8 cellular contexts compared by ENCODE assay signal in the genomic region with DNA sequence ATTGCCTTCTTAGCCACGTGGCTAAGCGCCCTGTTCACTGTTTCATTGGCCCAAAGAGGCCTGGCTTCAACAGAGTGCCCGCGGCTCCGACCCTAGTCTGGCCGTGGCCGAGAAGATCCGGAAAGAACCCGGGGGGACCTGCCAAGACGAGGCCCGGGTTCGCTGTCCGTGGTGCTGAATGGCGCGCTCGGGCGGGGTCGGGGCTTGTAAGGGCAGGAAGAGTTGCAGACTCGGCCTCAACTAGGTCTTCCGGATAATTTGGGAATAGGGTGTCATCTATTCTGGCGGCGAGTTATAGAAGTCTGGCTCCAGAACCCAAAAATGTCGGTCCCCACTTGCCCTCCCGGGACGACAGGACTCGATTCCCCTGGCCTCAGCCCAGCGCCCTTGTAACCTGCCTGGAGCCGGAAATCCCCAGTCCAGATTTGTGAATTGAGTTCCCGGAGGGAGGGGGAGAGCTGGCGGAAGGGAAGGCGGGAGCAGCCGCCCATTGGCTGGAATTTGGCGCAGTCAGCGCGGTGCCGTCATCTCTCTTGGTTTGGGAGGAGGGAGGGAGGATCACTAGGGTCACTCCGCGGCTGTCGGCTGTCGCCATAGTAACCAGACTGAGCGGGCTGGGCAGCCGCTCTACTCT. TPM values are rescaled to one million over a fixed set of nuclear protein-coding genes. Genes with fewer than 3 reads are reported as not detected.
A peak's percentile ranks its signal among the peaks of the same experiment; 100 is the strongest.
DNase-seq lines count a peak whose midpoint lies in the region; ATAC-seq and TF ChIP-seq lines count a peak whose summit lies in the region.

No MANE protein-coding gene starts in this region.

- peaks cover 0 to 7% (median 0%) of the 10 kb centered on the region in 3 donors for H3K36me3 Mint-ChIP-seq in CD8-positive, alpha-beta memory T cell

- peaks cover 0 to 6% (median 0%) of the 10 kb centered on the region in 5 donors for H3K9me3 Mint-ChIP-seq in CD8-positive, alpha-beta memory T cell

- H3K27ac Mint-ChIP-seq in CD8-positive, alpha-beta memory T cell, result no peak overlapping the region

- H3F3A ChIP-seq in SK-N-SH (replicated peaks; ENCODE audit: insufficient read depth), result peaks cover 5% of the 10 kb centered on the region

- no peaks in the 10 kb centered on the region for H3K36me3 ChIP-seq in CD8-positive, alpha-beta memory T cell (ENCODE audit: insufficient read depth, low read length)
- H3K36me3 ChIP-seq in MG63 (no peaks in the 10 kb centered on the region), SK-N-SH (replicated peaks in 1 of 2; ENCODE audit: control insufficient read depth in 1 of 2, insufficient read depth in 2 of 2, low read length in 1 of 2) (no peaks in the 10 kb centered on the region), brain microvascular endothelial cell (replicated peaks) (no peaks in the 10 kb centered on the region), OCI-LY7 (ENCODE audit: insufficient read depth, low read length) (no peaks in the 10 kb centered on the region)

- 2% methylated on average over 37 of the region's 42 CpGs for WGBS in SK-N-SH (ENCODE audit: low lambda C conversion rate)

- no peak for ATAC-seq in GM18511 (IDR thresholded peaks at IDR 0.05; ENCODE audit: unreplicated experiment)

- TF ChIP-seq CTCF in SK-N-SH (IDR thresholded peaks at IDR 0.05) (no peak), brain microvascular endothelial cell (IDR thresholded peaks at IDR 0.05; ENCODE audit: low read depth, low read length, missing control alignments) (no peak), OCI-LY7 (conservative IDR thresholded peaks at IDR 0.05; ENCODE audit: low read length) (no peak)

- peaks cover 11% of the 10 kb centered on the region for H3K4me1 ChIP-seq in CD8-positive, alpha-beta memory T cell (ENCODE audit: insufficient read depth, low read length)
- H3K4me1 ChIP-seq in SK-N-SH (ENCODE audit: control insufficient read depth in 1 of 2, insufficient read depth in 2 of 2, low read depth in 1 of 2, low read length in 1 of 2), result peaks cover 8 to 39% of the 10 kb centered on the region in 2 experiments; a peak in 2 of 4 replicates
- H3K4me1 ChIP-seq in OCI-LY7 (ENCODE audit: insufficient read depth, low read length, poor library complexity, severe bottlenecking), result peaks cover 6% of the 10 kb centered on the region

- H3K4me1 Mint-ChIP-seq in CD8-positive, alpha-beta memory T cell, result peaks cover 12 to 37% (median 18%) of the 10 kb centered on the region in 3 donors

- no peak overlapping the region for H3K27ac ChIP-seq in CD8-positive, alpha-beta memory T cell (ENCODE audit: low read depth, low read length)
- H3K27ac ChIP-seq in SK-N-SH (ENCODE audit: low read depth in 2 of 2, low read length in 1 of 2) (peak overlapping the region in 1 of 2 experiments; percentile 99; a peak in 2 of 4 replicates), brain microvascular endothelial cell (no peak overlapping the region), OCI-LY7 (ENCODE audit: low read depth, low read length, poor library complexity, severe bottlenecking) (no peak overlapping the region)

- H4K20me1 ChIP-seq in SK-N-SH (ENCODE audit: insufficient read depth) (no peaks in the 10 kb centered on the region), OCI-LY7 (ENCODE audit: insufficient read depth, low read length) (no peaks in the 10 kb centered on the region)

- peaks cover 69 to 73% of the 10 kb centered on the region in 2 donors for H3K27me3 Mint-ChIP-seq in CD8-positive, alpha-beta memory T cell

- no peaks in the 10 kb centered on the region for H3K9me2 ChIP-seq in SK-N-SH
- H3K9me2 ChIP-seq in OCI-LY7 (ENCODE audit: insufficient read depth, low read length), result no peaks in the 10 kb centered on the region

- peak; percentile 35 to 71 (median 40) for DNase-seq in CD8-positive, alpha-beta memory T cell
- DNase-seq in MG63 (peak; percentile 63), SK-N-SH (peak; percentile 86), brain microvascular endothelial cell (peak; percentile 14), iris pigment epithelial cell (ENCODE audit: low read depth) (peak; percentile 77), OCI-LY7 (ENCODE audit: low spot score) (no peak)
- peak; percentile 51 for DNase-seq in stimulated activated CD4-positive, alpha-beta T cell treated with anti-CD3 and anti-CD28 coated beads, Interleukin-1b, Interleukin-23, amount 100 ng/mL, for 48 hours

- H3K9ac ChIP-seq in SK-N-SH, result no peak overlapping the region

- BruUV-seq in OCI-LY7 (replicated peaks; lab: Mats Ljungman, UMichigan), result no TSS peak

- no peak for TF ChIP-seq EP300 in SK-N-SH (IDR thresholded peaks at IDR 0.05; ENCODE audit: borderline replicate concordance in 1 of 2, low read depth in 1 of 2, low read length in 1 of 2)

- H2AFZ ChIP-seq in SK-N-SH (ENCODE audit: low read depth) (no peak overlapping the region; the same call in 1 of the 2 replicates), OCI-LY7 (ENCODE audit: low read length) (no peak overlapping the region)

- H3K4me3 Mint-ChIP-seq in CD8-positive, alpha-beta memory T cell, result no peak overlapping the region

- intact Hi-C loops in OCI-LY7 (cut with micrococcal nuclease; ENCODE audit: unreplicated experiment), result no loop called here

- CTCF ChIA-PET in CD8-positive, alpha-beta memory T cell (lab: Charles Lee), result interaction anchor here (0.6 to 1.6 kb wide), 2 partner anchors 17 kb away, joined by 5 read pairs; no protein-coding TSS in a partner anchor
- CTCF ChIA-PET in SK-N-SH (lab: Yijun Ruan, JAX) (interaction anchor here (1.5 to 13.5 kb wide), 8 partner anchors 16 to 192 kb away, joined by 3 to 208 read pairs (median 14); a partner anchor contains a TSS), OCI-LY7 (lab: Charles Lee; ENCODE audit: unreplicated experiment) (no interaction called here)

- H3K4me2 ChIP-seq in SK-N-SH (peak overlapping the region; percentile 63), OCI-LY7 (ENCODE audit: low read length) (no peak overlapping the region)

- H3K9me3 ChIP-seq in CD8-positive, alpha-beta memory T cell (ENCODE audit: low read length), result no peaks in the 10 kb centered on the region
- H3K9me3 ChIP-seq in MG63 (no peaks in the 10 kb centered on the region), SK-N-SH (no peaks in the 10 kb centered on the region), OCI-LY7 (ENCODE audit: low read length) (no peaks in the 10 kb centered on the region)

- peaks cover 48% of the 10 kb centered on the region for H3K27me3 ChIP-seq in CD8-positive, alpha-beta memory T cell (ENCODE audit: insufficient read depth, low read length, poor library complexity, severe bottlenecking)
- H3K27me3 ChIP-seq in MG63 (peaks cover 48% of the 10 kb centered on the region), SK-N-SH (ENCODE audit: insufficient read depth) (peaks cover 28% of the 10 kb centered on the region), brain microvascular endothelial cell (replicated peaks) (peaks cover 48% of the 10 kb centered on the region)

- H3K79me2 ChIP-seq in SK-N-SH (ENCODE audit: insufficient read depth) (no peaks in the 10 kb centered on the region), OCI-LY7 (ENCODE audit: insufficient read depth, low read depth, low read length) (no peaks in the 10 kb centered on the region)

- no peak overlapping the region for H3K4me3 ChIP-seq in CD8-positive, alpha-beta memory T cell (ENCODE audit: low read length)
- H3K4me3 ChIP-seq in MG63 (no peak overlapping the region), SK-N-SH (ENCODE audit: low read depth in 2 of 2, low read length in 1 of 2) (peak overlapping the region in 1 of 2 experiments; percentile 63; a peak in 2 of 4 replicates), brain microvascular endothelial cell (ENCODE audit: low read depth, low read length) (peak overlapping the region; percentile 24), OCI-LY7 (ENCODE audit: low read depth, low read length, poor library complexity, severe bottlenecking) (no peak overlapping the region)

- in situ Hi-C loops in brain microvascular endothelial cell (cut with HindIII; ENCODE audit: low pct_ligation_motif_present, low sequenced_read_pairs), result no loop called here

- POLR2A ChIA-PET in CD8-positive, alpha-beta memory T cell (lab: Charles Lee), result no interaction called here
- POLR2A ChIA-PET in SK-N-SH (lab: Yijun Ruan, JAX), result interaction anchor here (0.9 to 4.1 kb wide), 12 partner anchors 8 to 107 kb away, joined by 4 to 21 read pairs (median 6); no protein-coding TSS in a partner anchor
- POLR2A ChIA-PET in OCI-LY7 (lab: Charles Lee), result no interaction called here

- TF ChIP-seq RAD21 in SK-N-SH (IDR thresholded peaks at IDR 0.05; ENCODE audit: low read length), result no peak

TF ChIP-seq in SK-N-SH, 30 proteins besides CTCF, POLR2A, EP300 and RAD21 (continues in another document):
- TF ChIP-seq CHD2 (IDR thresholded peaks at IDR 0.05; ENCODE audit: low read length, partially characterized antibody) (peak; percentile 52), MEF2A (IDR thresholded peaks at IDR 0.05; ENCODE audit: borderline replicate concordance, low read depth) (no peak)

RNA-seq across cellular contexts. Expression of a gene that starts 3.5 kb away (rescaled TPM):
- total RNA-seq in CD8-positive, alpha-beta memory T cell, result not detected
- polyA plus RNA-seq in CD8-positive, alpha-beta memory T cell, result not detected
- not detected in 2 replicates for total RNA-seq in MG63 (2014; rRNA removed; shearing (Covaris generic); ENCODE audit: low replicate concordance)
- 0.19 and 0.26 TPM in 2 replicates for polyA plus RNA-seq in SK-N-SH (2012; rRNA removed)
- 0.35 and 0.56 TPM in 2 replicates for polyA plus RNA-seq in SK-N-SH (2012; cell fraction: cytosol; rRNA removed)
- polyA plus RNA-seq in SK-N-SH (2012; cell fraction: nucleus; rRNA removed), result 0.13 and 0.31 TPM in 2 replicates
- 0.09 and 0.41 TPM in 2 replicates for total RNA-seq in OCI-LY7 (2014; rRNA removed; shearing (Covaris generic))
- 0.57 and 0.63 TPM in 2 replicates for total RNA-seq in OCI-LY7 (2022)

RNA-seq across cellular contexts. Expression of a gene that starts 22.0 kb away (rescaled TPM):
- total RNA-seq in CD8-positive, alpha-beta memory T cell, result not detected
- not detected for polyA plus RNA-seq in CD8-positive, alpha-beta memory T cell
- total RNA-seq in MG63 (2014; rRNA removed; shearing (Covaris generic); ENCODE audit: low replicate concordance), result not detected in 2 replicates
- polyA plus RNA-seq in SK-N-SH (2012; rRNA removed), result 0.53 and 1.2 TPM in 2 replicates
- polyA plus RNA-seq in SK-N-SH (2012; cell fraction: cytosol; rRNA removed), result 1.4 and 3.0 TPM in 2 replicates
- polyA plus RNA-seq in SK-N-SH (2012; cell fraction: nucleus; rRNA removed), result 0.80 and 2.9 TPM in 2 replicates
- not detected in 2 replicates for total RNA-seq in OCI-LY7 (2014; rRNA removed; shearing (Covaris generic))
- not detected in 2 replicates for total RNA-seq in OCI-LY7 (2022)

RNA-seq across cellular contexts. Expression of a gene that starts 30.2 kb away (rescaled TPM):
- total RNA-seq in CD8-positive, alpha-beta memory T cell, result not detected
- not detected for polyA plus RNA-seq in CD8-positive, alpha-beta memory T cell
- total RNA-seq in MG63 (2014; rRNA removed; shearing (Covaris generic); ENCODE audit: low replicate concordance), result not detected in 2 replicates
- not detected in 2 replicates for polyA plus RNA-seq in SK-N-SH (2012; rRNA removed)
- 0.10 TPM in 1 of 2 replicates, not detected in the other for polyA plus RNA-seq in SK-N-SH (2012; cell fraction: cytosol; rRNA removed)
- not detected in 2 replicates for polyA plus RNA-seq in SK-N-SH (2012; cell fraction: nucleus; rRNA removed)
- total RNA-seq in OCI-LY7 (2014; rRNA removed; shearing (Covaris generic)), result not detected in 2 replicates
- total RNA-seq in OCI-LY7 (2022), result not detected in 2 replicates
